12 cellular contexts compared by ENCODE assay signal in the genomic region with DNA sequence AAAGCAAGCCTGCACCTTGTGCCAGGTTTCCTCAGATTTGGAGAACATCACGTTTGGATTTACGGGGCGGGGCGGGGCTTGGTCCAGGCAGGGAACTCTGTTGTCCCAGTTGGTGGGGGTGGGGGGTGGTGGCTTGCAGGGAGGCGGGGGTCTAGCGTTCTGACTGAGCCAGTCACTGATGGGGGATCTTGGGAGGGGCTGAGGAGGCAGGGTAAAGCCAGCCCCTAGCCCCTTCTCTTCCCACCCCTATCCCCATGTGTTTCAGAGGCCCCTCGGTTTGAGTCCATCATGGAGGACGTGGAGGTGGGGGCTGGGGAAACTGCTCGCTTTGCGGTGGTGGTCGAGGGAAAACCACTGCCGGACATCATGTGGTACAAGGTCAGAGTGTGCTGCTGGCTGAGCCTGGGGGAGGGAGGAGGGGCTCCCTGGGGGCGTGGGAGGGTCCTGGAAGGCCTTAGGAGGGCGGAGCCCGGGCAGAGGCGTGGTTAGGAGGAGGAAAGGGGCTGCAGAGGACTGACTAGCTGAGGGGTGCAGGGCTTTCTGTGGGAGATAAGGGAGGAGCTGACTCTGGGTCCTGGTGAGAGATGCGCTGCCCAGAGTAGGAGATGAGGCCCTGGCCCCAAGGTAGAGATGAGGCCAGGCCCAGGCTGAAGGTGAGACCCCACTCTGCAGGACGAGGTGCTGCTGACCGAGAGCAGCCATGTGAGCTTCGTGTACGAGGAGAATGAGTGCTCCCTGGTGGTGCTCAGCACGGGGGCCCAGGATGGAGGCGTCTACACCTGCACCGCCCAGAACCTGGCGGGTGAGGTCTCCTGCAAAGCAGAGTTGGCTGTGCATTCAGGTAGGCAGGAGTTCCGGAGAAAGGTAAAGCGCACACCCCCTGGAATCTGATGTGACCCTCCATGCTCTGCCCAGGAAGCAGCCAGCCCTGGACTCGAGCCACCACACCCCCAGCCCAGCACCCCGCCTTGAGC. TPM values are rescaled to one million over a fixed set of nuclear protein-coding genes. Genes with fewer than 3 reads are reported as not detected.
DNase-seq lines count a peak whose midpoint lies in the region; ATAC-seq and TF ChIP-seq lines count a peak whose summit lies in the region.
"Had no signal": no experiment of that assay in that cellular context is flagged by ENCODE, and none has a peak within 500 bp of the region (broad histone marks: within the 10 kb centered on the region; RNA-seq: fewer than 3 reads in every experiment).

No MANE protein-coding gene starts in this region.

- H3K27ac ChIP-seq in iPS DF 6.9 (ENCODE audit: low read length), result no peak overlapping the region
- H3K27ac ChIP-seq: epithelial cell of prostate, lower lobe of right lung, SJCRH30 had no signal

- H3K9me3 Mint-ChIP-seq in type B pancreatic cell, result no peaks in the 10 kb centered on the region
- H3K9me3 Mint-ChIP-seq: activated CD4-positive, alpha-beta memory T cell treated with anti-CD3 and anti-CD28 coated beads, Interleukin-2, amount 10 ng/mL, durations not matched to agents 7 days and 5 days; activated naive CD8-positive, alpha-beta T cell treated with anti-CD3 and anti-CD28 coated beads, Interleukin-2, amount 50 U/mL, for 24 hours had no signal

- H3K4me1 ChIP-seq in iPS DF 6.9 (ENCODE audit: control insufficient read depth, insufficient read depth, low read length), result peaks cover 3% of the 10 kb centered on the region
- H3K4me1 ChIP-seq: lower lobe of right lung, SJCRH30 had no signal

- H3K9me3 ChIP-seq in iPS DF 6.9 (ENCODE audit: control insufficient read depth, insufficient read depth, low read length), result no peaks in the 10 kb centered on the region
- H3K9me3 ChIP-seq: lower lobe of right lung, SJCRH30 had no signal

- ATAC-seq in Right ventricle myocardium inferior (no peak), Right ventricle myocardium superior (ENCODE audit: poor library complexity) (no peak), HG02870 (IDR thresholded peaks at IDR 0.05; ENCODE audit: unreplicated experiment) (no peak)

- peak; percentile 60 for DNase-seq in Right ventricle myocardium inferior (ENCODE audit: missing footprints)
- no peak for DNase-seq in Right ventricle myocardium superior
- DNase-seq in iPS DF 6.9 (ENCODE audit: low read depth, low spot score), result peak; percentile 85
- DNase-seq in type B pancreatic cell (ENCODE audit: extremely low spot score, unreplicated experiment), result no peak
- DNase-seq in NCI-H1105 (lab: John Stamatoyannopoulos, UW), result no peak
- DNase-seq: NCI-H2081 treated with DMSO at 0.1 percent for 48 hours had no signal

- intact Hi-C loops in Right ventricle myocardium inferior (cut with DNase I) (loop anchor here (2.0 to 10.0 kb wide), 4 partner anchors 45 to 158 kb away; a partner anchor contains a TSS), Right ventricle myocardium superior (cut with DNase I) (loop anchor here (5.0 kb wide), 1 partner anchor 55 kb away; no protein-coding TSS in a partner anchor)

- H3K27ac Mint-ChIP-seq in type B pancreatic cell, result peak overlapping the region; percentile 66
- H3K27ac Mint-ChIP-seq: activated CD4-positive, alpha-beta memory T cell treated with anti-CD3 and anti-CD28 coated beads, Interleukin-2, amount 10 ng/mL, durations not matched to agents 7 days and 5 days; activated naive CD8-positive, alpha-beta T cell treated with anti-CD3 and anti-CD28 coated beads, Interleukin-2, amount 50 U/mL, for 24 hours had no signal

- peak overlapping the region; percentile 29; the same call in 1 of the 2 replicates for H3K4me3 ChIP-seq in iPS DF 6.9 (ENCODE audit: low read length)
- H3K4me3 ChIP-seq: lower lobe of right lung, SJCRH30 had no signal

- H3K36me3 ChIP-seq in iPS DF 6.9 (ENCODE audit: control insufficient read depth, insufficient read depth, low read length), result no peaks in the 10 kb centered on the region
- H3K36me3 ChIP-seq: lower lobe of right lung had no signal

- peaks cover 19% of the 10 kb centered on the region for H3K4me1 Mint-ChIP-seq in type B pancreatic cell (ENCODE audit: unreplicated experiment)

- H3K27me3 ChIP-seq in iPS DF 6.9 (ENCODE audit: control insufficient read depth, insufficient read depth, low read length), result no peaks in the 10 kb centered on the region
- H3K27me3 ChIP-seq: SJCRH30 had no signal

- no peaks in the 10 kb centered on the region for H3K36me3 Mint-ChIP-seq in type B pancreatic cell

- H3K27me3 Mint-ChIP-seq in type B pancreatic cell, result peaks cover 19% of the 10 kb centered on the region

- H3K4me3 Mint-ChIP-seq in type B pancreatic cell, result peak overlapping the region; percentile 81
- H3K4me3 Mint-ChIP-seq: activated CD4-positive, alpha-beta memory T cell treated with anti-CD3 and anti-CD28 coated beads, Interleukin-2, amount 10 ng/mL, durations not matched to agents 7 days and 5 days; activated naive CD8-positive, alpha-beta T cell treated with anti-CD3 and anti-CD28 coated beads, Interleukin-2, amount 50 U/mL, for 24 hours had no signal

- WGBS in iPS DF 6.9 (ENCODE audit: insufficient coverage, insufficient read length), result no CpG with 5 or more reads among the region's 29 CpGs

- TF ChIP-seq CTCF in type B pancreatic cell (conservative IDR thresholded peaks at IDR 0.05), result no peak

RNA-seq across cellular contexts. Expression of a gene that starts 21.8 kb away (rescaled TPM):
- total RNA-seq in Right ventricle myocardium inferior (22.9 TPM), Right ventricle myocardium superior (22.3 TPM), type B pancreatic cell (ENCODE audit: low replicate concordance) (34.4 and 48.8 TPM in 2 replicates)

RNA-seq across cellular contexts. Expression of a gene that starts 37.4 kb away (rescaled TPM):
- total RNA-seq in Right ventricle myocardium inferior (not detected), Right ventricle myocardium superior (not detected), type B pancreatic cell (ENCODE audit: low replicate concordance) (0.79 and 0.99 TPM in 2 replicates)

RNA-seq across cellular contexts. Expression of a gene that starts 42.2 kb away (rescaled TPM):
- total RNA-seq in Right ventricle myocardium inferior (119 TPM), Right ventricle myocardium superior (103 TPM), type B pancreatic cell (ENCODE audit: low replicate concordance) (11.5 and 49.4 TPM in 2 replicates)

RNA-seq across cellular contexts. Expression of a gene that starts 58.7 kb away (rescaled TPM):
- 13,356 TPM for total RNA-seq in Right ventricle myocardium inferior
- total RNA-seq in Right ventricle myocardium superior, result 12,920 TPM
- 1.4 and 9.3 TPM in 2 replicates for total RNA-seq in type B pancreatic cell (ENCODE audit: low replicate concordance)
- total RNA-seq: activated CD4-positive, alpha-beta memory T cell treated with anti-CD3 and anti-CD28 coated beads, Interleukin-2, amount 10 ng/mL, durations not matched to agents 7 days and 5 days had no signal

Comparison
In these comparisons a context has a peak if more than half of its experiments do, and no peak if none do; other contexts are left out.
1. DNase-seq: peak in Right ventricle myocardium inferior (single experiment) and iPS DF 6.9 (single experiment); none in Right ventricle myocardium superior (single experiment), type B pancreatic cell (single experiment) and NCI-H1105 (single experiment).